Comparison of ENCODE assay signal across 31 cellular contexts in genomic region chr2:88131201-88131998, GRCh38. TPM values are rescaled to one million over a fixed set of nuclear protein-coding genes. Genes with fewer than 3 reads are reported as not detected.
A peak's percentile ranks its signal among the peaks of the same experiment; 100 is the strongest.
DNase-seq lines count a peak whose midpoint lies in the region; ATAC-seq and TF ChIP-seq lines count a peak whose summit lies in the region.
"Had no signal": no experiment of that assay in that cellular context is flagged by ENCODE, and none has a peak within 500 bp of the region (broad histone marks: within the 10 kb centered on the region; RNA-seq: fewer than 3 reads in every experiment).

No MANE protein-coding gene starts in this region.

- H3K9me3 ChIP-seq in Caco-2: no peaks in the 10 kb centered on the region
- H3K9me3 ChIP-seq in colonic mucosa: no peaks in the 10 kb centered on the region
- H3K9me3 ChIP-seq in mucosa of rectum (ENCODE audit: control insufficient read depth in 2 of 2, low read length in 2 of 2): no peaks in the 10 kb centered on the region
- H3K9me3 ChIP-seq: BLaER1 treated with 17β-estradiol and CSF1 and Interleukin-3, amounts not matched to agents 10 nM and 100 nM had no signal

- TF ChIP-seq CTCF in Caco-2 (IDR thresholded peaks at IDR 0.05; ENCODE audit: insufficient read depth in 1 of 2, low read depth in 1 of 2, low read length in 1 of 2, severe bottlenecking in 1 of 2, unreplicated experiment in 1 of 2) (no peak), colonic mucosa (IDR thresholded peaks at IDR 0.05) (no peak)

- H3K9ac ChIP-seq in colonic mucosa (ENCODE audit: low read depth in 2 of 2, low read length in 2 of 2): peak overlapping the region in 1 of 2 donors; percentile 67
- H3K9ac ChIP-seq in mucosa of rectum (ENCODE audit: low read depth in 1 of 2, low read length in 2 of 2): peak overlapping the region; percentile 9 to 53
- H3K9ac ChIP-seq: BLaER1 treated with 17β-estradiol and CSF1 and Interleukin-3, amounts not matched to agents 10 nM and 100 nM; GM23248 had no signal

- peaks cover 12% of the 10 kb centered on the region for H3K36me3 Mint-ChIP-seq in Caco-2 (ENCODE audit: insufficient read depth, unreplicated experiment)
- H3K36me3 Mint-ChIP-seq: CD4-positive, alpha-beta memory T cell had no signal

- POLR2A ChIA-PET in Caco-2 (lab: Charles Lee): interaction anchor here (0.6 to 2.1 kb wide), 2 partner anchors 8 to 27 kb away, joined by 4 to 7 read pairs; no protein-coding TSS in a partner anchor

- no TSS peak for BruUV-seq in Caco-2 (replicated peaks; lab: Mats Ljungman, UMichigan)

- no peak overlapping the region for H3K4me3 ChIP-seq in Caco-2 (ENCODE audit: low read depth, low read length)
- H3K4me3 ChIP-seq in colonic mucosa: no peak overlapping the region
- peak overlapping the region; percentile 21 to 27 for H3K4me3 ChIP-seq in mucosa of rectum (ENCODE audit: low read length in 2 of 2)
- H3K4me3 ChIP-seq: BLaER1 treated with 17β-estradiol and CSF1 and Interleukin-3, amounts not matched to agents 10 nM and 100 nM; GM23248; PC-9 had no signal

- H3K27ac ChIP-seq in colonic mucosa (peak overlapping the region; percentile 84), mucosa of rectum (ENCODE audit: low read depth in 2 of 2, low read length in 2 of 2) (peak overlapping the region; percentile 85 to 91)
- H3K27ac ChIP-seq: BLaER1 treated with 17β-estradiol and CSF1 and Interleukin-3, amounts not matched to agents 10 nM and 100 nM; GM23248; PC-9 had no signal

- no peaks in the 10 kb centered on the region for H3K27me3 Mint-ChIP-seq in Caco-2 (ENCODE audit: insufficient read depth, unreplicated experiment)

- peak in 1 of 2 experiments; percentile 47 for DNase-seq in Caco-2
- peak; percentile 70 for DNase-seq in colonic mucosa
- peak; percentile 71 for DNase-seq in left lobe of liver (ENCODE audit: low spot score)
- DNase-seq in SHP77 treated with DMSO at 0.1 percent for 48 hours (lab: John Stamatoyannopoulos, UW): no peak
- DNase-seq in NCI-H774 (lab: John Stamatoyannopoulos, UW): no peak
- DNase-seq: 8988T; CD4-positive, alpha-beta memory T cell; COR-L47; DMS79 treated with DMSO at 0.1 percent for 48 hours; GM23248; H7; KBM-7; MV-4-11; NCI-H1105; NCI-H1436 treated with DMSO at 0.1 percent for 48 hours; NCI-H187 treated with DMSO at 0.1 percent for 48 hours; NCI-H2171 treated with DMSO at 0.1 percent for 48 hours; NCI-H345; NCI-H524 treated with DMSO at 0.1 percent for 48 hours; NCI-H82; NK-92 treated with Interleukin-12 subunit alpha and Interleukin-12 subunit beta, amount 100 ng/mL, for 24 hours; PC-9; RPMI8226; SHP77 had no signal

- peaks cover 2% of the 10 kb centered on the region; the same call in 1 of the 2 replicates for H3K36me3 ChIP-seq in Caco-2 (ENCODE audit: control insufficient read depth, insufficient read depth, low read length)
- H3K36me3 ChIP-seq in colonic mucosa: no peaks in the 10 kb centered on the region
- H3K36me3 ChIP-seq in mucosa of rectum (ENCODE audit: control insufficient read depth in 2 of 2, insufficient read depth in 2 of 2, low read length in 2 of 2): peaks cover 0 to 3% of the 10 kb centered on the region in 2 donors
- H3K36me3 ChIP-seq: BLaER1 treated with 17β-estradiol and CSF1 and Interleukin-3, amounts not matched to agents 10 nM and 100 nM had no signal

- peaks cover 6% of the 10 kb centered on the region for H3K9me3 Mint-ChIP-seq in Caco-2 (ENCODE audit: unreplicated experiment)
- H3K9me3 Mint-ChIP-seq: CD4-positive, alpha-beta memory T cell had no signal

- peak overlapping the region; percentile 75 for H3K27ac Mint-ChIP-seq in Caco-2 (ENCODE audit: unreplicated experiment)

- intact Hi-C loops in Caco-2 (cut with micrococcal nuclease; ENCODE audit: unreplicated experiment): loop anchor here (1.0 kb wide), 1 partner anchor 71 kb away; no protein-coding TSS in a partner anchor
- intact Hi-C loops in colonic mucosa (cut with DNase I): no loop called here

- no peaks in the 10 kb centered on the region for H3K27me3 ChIP-seq in Caco-2 (replicated peaks; ENCODE audit: control insufficient read depth, insufficient read depth, low read length)
- H3K27me3 ChIP-seq in colonic mucosa: no peaks in the 10 kb centered on the region
- no peaks in the 10 kb centered on the region for H3K27me3 ChIP-seq in mucosa of rectum (ENCODE audit: control insufficient read depth in 2 of 2, insufficient read depth in 2 of 2, low read length in 2 of 2)
- H3K27me3 ChIP-seq: BLaER1 treated with 17β-estradiol and CSF1 and Interleukin-3, amounts not matched to agents 10 nM and 100 nM had no signal

- peak; percentile 54 for ATAC-seq in left lobe of liver
- ATAC-seq in GM21529 (IDR thresholded peaks at IDR 0.05; ENCODE audit: unreplicated experiment): no peak
- ATAC-seq in GM18873 (IDR thresholded peaks at IDR 0.05; ENCODE audit: low FRiP score, unreplicated experiment): no peak

- H3K4me3 Mint-ChIP-seq in Caco-2 (ENCODE audit: unreplicated experiment): peak overlapping the region; percentile 30
- H3K4me3 Mint-ChIP-seq: CD4-positive, alpha-beta memory T cell had no signal

- CTCF ChIA-PET in Caco-2 (lab: Charles Lee): interaction anchor here (0.6 to 5.1 kb wide), 5 partner anchors 9 to 463 kb away, joined by 3 to 28 read pairs (median 4); no protein-coding TSS in a partner anchor

- H3K4me1 Mint-ChIP-seq in Caco-2 (ENCODE audit: low read depth, unreplicated experiment): peaks cover 59% of the 10 kb centered on the region
- H3K4me1 Mint-ChIP-seq: CD4-positive, alpha-beta memory T cell had no signal

- peaks cover 63% of the 10 kb centered on the region for H3K4me1 ChIP-seq in Caco-2
- peaks cover 11% of the 10 kb centered on the region for H3K4me1 ChIP-seq in colonic mucosa
- peaks cover 43 to 51% of the 10 kb centered on the region in 2 donors for H3K4me1 ChIP-seq in mucosa of rectum (ENCODE audit: control insufficient read depth in 2 of 2, insufficient read depth in 2 of 2, low read length in 2 of 2)
- H3K4me1 ChIP-seq: BLaER1 treated with 17β-estradiol and CSF1 and Interleukin-3, amounts not matched to agents 10 nM and 100 nM had no signal

RNA-seq across cellular contexts. Expression of gene FABP1, which starts 3.5 kb away (rescaled TPM):
- total RNA-seq in Caco-2 (2022) (41.0 and 44.5 TPM in 2 replicates), colonic mucosa (1,000 to 10,000 TPM; 2,582 to 2,822 TPM), left lobe of liver (351 TPM)
- total RNA-seq: CD4-positive, alpha-beta memory T cell; GM23248; H7; HT1080; LHCN-M2; MCF 10A; PC-9 had no signal

RNA-seq across cellular contexts. Expression of gene THNSL2, which starts 38.7 kb away (rescaled TPM):
- total RNA-seq in Caco-2 (2022) (20.0 and 23.0 TPM in 2 replicates), colonic mucosa (10 to 100 TPM; 17.5 to 23.3 TPM), left lobe of liver (58.6 TPM)
- total RNA-seq: HT1080 had no signal

Comparison
In these comparisons a context has a peak if more than half of its experiments do, and no peak if none do; other contexts are left out.
1. DNase-seq: peak in colonic mucosa (single experiment) and left lobe of liver (single experiment); none in SHP77 treated with DMSO at 0.1 percent for 48 hours (single experiment) and NCI-H774 (single experiment).
2. H3K4me3 ChIP-seq: peak in mucosa of rectum (2 of 2); none in Caco-2 (single experiment) and colonic mucosa (single experiment).